15 cellular contexts compared by ENCODE assay signal in the genomic region with DNA sequence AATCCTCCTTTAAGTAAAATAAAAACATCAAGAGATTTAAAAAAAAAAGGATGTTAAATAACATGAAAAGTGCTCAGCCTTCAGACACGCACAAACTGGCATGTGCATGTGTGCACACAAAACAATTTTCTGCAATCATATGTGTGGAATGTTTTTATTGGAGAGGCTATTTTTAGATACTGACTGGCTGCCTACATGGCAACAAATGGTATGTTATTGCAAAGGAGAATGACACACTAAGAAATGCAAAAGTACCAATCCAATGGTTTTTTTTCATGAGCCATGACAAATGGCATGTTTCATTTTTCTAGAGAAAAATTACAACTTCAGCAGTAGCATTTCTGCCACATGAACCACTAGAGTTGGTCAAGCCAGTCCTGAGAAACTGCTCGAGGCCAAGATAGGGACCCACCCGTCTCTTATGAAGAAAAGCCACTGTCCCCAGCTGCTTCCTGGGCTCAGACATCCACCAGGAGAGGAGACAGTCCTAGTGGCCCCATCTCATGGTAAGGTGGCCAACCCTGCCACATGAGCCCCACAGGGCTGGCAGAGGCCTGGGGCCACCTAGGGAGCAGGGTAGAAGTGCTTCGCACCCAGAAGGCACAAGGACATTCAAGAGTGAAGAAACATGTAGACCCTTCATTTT.
A peak's percentile ranks its signal among the peaks of the same experiment; 100 is the strongest.
DNase-seq lines count a peak whose midpoint lies in the region; ATAC-seq, FAIRE-seq and TF ChIP-seq lines count a peak whose summit lies in the region.
"Had no signal": no experiment of that assay in that cellular context is flagged by ENCODE, and none has a peak within 500 bp of the region (broad histone marks: within the 10 kb centered on the region; RNA-seq: fewer than 3 reads in every experiment).

No MANE protein-coding gene starts in this region.

- FAIRE-seq in kidney (lab: Jason Lieb, UNC), result no peak

- H3K4me3 Mint-ChIP-seq in brain, result peak overlapping the region in 1 of 5 experiments; percentile 35
- no peak overlapping the region for H3K4me3 Mint-ChIP-seq in activated T-cell treated with anti-CD3 and anti-CD28 coated beads, Interleukin-2, amount 50 U/mL, for 72 hours
- H3K4me3 Mint-ChIP-seq: stimulated activated effector memory CD8-positive, alpha-beta T cell treated with anti-CD3 and anti-CD28 coated beads, Interleukin-12 subunit alpha, Interleukin-12 subunit beta, amount 100 ng/mL, for 72 hours had no signal

- H3K36me3 ChIP-seq in kidney (ENCODE audit: control insufficient read depth in 1 of 2, insufficient read depth in 2 of 2, low read length in 2 of 2) (no peaks in the 10 kb centered on the region), thoracic aorta (no peaks in the 10 kb centered on the region)

- peaks cover 26% of the 10 kb centered on the region for H3K36me3 Mint-ChIP-seq in brain
- no peaks in the 10 kb centered on the region for H3K36me3 Mint-ChIP-seq in activated T-cell treated with anti-CD3 and anti-CD28 coated beads, Interleukin-2, amount 50 U/mL, for 72 hours (ENCODE audit: insufficient read depth in 2 of 2)
- H3K36me3 Mint-ChIP-seq: stimulated activated effector memory CD8-positive, alpha-beta T cell treated with anti-CD3 and anti-CD28 coated beads, Interleukin-12 subunit alpha, Interleukin-12 subunit beta, amount 100 ng/mL, for 72 hours had no signal

- no peak for ATAC-seq in thoracic aorta (ENCODE audit: insufficient number of reproducible peaks, low FRiP score, low read depth)
- no peak for ATAC-seq in activated T-cell treated with anti-CD3 and anti-CD28 coated beads, Interleukin-2, amount 50 U/mL, for 72 hours (replicated peaks in 1 of 2)
- ATAC-seq: left lobe of liver; stimulated activated effector memory CD8-positive, alpha-beta T cell treated with anti-CD3 and anti-CD28 coated beads, Interleukin-12 subunit alpha, Interleukin-12 subunit beta, amount 100 ng/mL, for 72 hours had no signal

- H3K9me3 Mint-ChIP-seq in brain, result peaks cover 0 to 8% (median 0%) of the 10 kb centered on the region in 5 experiments
- H3K9me3 Mint-ChIP-seq in activated T-cell treated with anti-CD3 and anti-CD28 coated beads, Interleukin-2, amount 50 U/mL, for 72 hours, result no peaks in the 10 kb centered on the region
- H3K9me3 Mint-ChIP-seq: activated T-helper 2 cell treated with anti-CD3 and anti-CD28 coated beads, Interferon-gamma antibody, Interleukin-2, Interleukin-4, amounts not matched to agents 10 μg/mL and 5 μg/mL and 100 μg/mL, durations not matched to agents 14 hours and 24 hours and 36 hours; stimulated activated effector memory CD8-positive, alpha-beta T cell treated with anti-CD3 and anti-CD28 coated beads, Interleukin-12 subunit alpha, Interleukin-12 subunit beta, amount 100 ng/mL, for 72 hours had no signal

- H3K4me1 ChIP-seq in kidney (ENCODE audit: control insufficient read depth in 1 of 2, insufficient read depth in 1 of 2, low read depth in 1 of 2, low read length in 2 of 2), result peaks cover 0 to 6% of the 10 kb centered on the region in 2 donors
- peaks cover 0 to 15% of the 10 kb centered on the region in 2 donors for H3K4me1 ChIP-seq in thoracic aorta (ENCODE audit: control insufficient read depth in 1 of 2, low read depth in 2 of 2)

- H3K27ac ChIP-seq in kidney (ENCODE audit: low read depth in 2 of 2, low read length in 2 of 2) (peak overlapping the region; percentile 53 to 56), thoracic aorta (peak overlapping the region; percentile 41 to 43)

- H3K9ac ChIP-seq in kidney (ENCODE audit: low read length in 2 of 2), result no peak overlapping the region

- intact Hi-C loops in kidney (cut with DNase I), result no loop called here

- H3K27ac Mint-ChIP-seq in brain, result peak overlapping the region in 4 of 5 experiments; percentile 14 to 89 (median 84)
- no peak overlapping the region for H3K27ac Mint-ChIP-seq in activated T-cell treated with anti-CD3 and anti-CD28 coated beads, Interleukin-2, amount 50 U/mL, for 72 hours
- H3K27ac Mint-ChIP-seq: activated T-helper 2 cell treated with anti-CD3 and anti-CD28 coated beads, Interferon-gamma antibody, Interleukin-2, Interleukin-4, amounts not matched to agents 10 μg/mL and 5 μg/mL and 100 μg/mL, durations not matched to agents 14 hours and 24 hours and 36 hours; stimulated activated effector memory CD8-positive, alpha-beta T cell treated with anti-CD3 and anti-CD28 coated beads, Interleukin-12 subunit alpha, Interleukin-12 subunit beta, amount 100 ng/mL, for 72 hours had no signal

- H3K9me3 ChIP-seq in kidney (ENCODE audit: control insufficient read depth in 1 of 2, low read length in 2 of 2) (no peaks in the 10 kb centered on the region), thoracic aorta (no peaks in the 10 kb centered on the region)

- no peak overlapping the region for H3K4me3 ChIP-seq in kidney (ENCODE audit: low read length in 2 of 2)
- no peak overlapping the region for H3K4me3 ChIP-seq in thoracic aorta

- DNase-seq in HS-27A (ENCODE audit: low read depth), result peak; percentile 56
- no peak for DNase-seq in kidney
- no peak for DNase-seq in thoracic aorta (ENCODE audit: low spot score)
- no peak for DNase-seq in activated T-cell treated with anti-CD3 and anti-CD28 coated beads for 4 hours
- no peak for DNase-seq in CD1c-positive myeloid dendritic cell (ENCODE audit: extremely low spot score)
- no peak for DNase-seq in activated T-cell treated with anti-CD3 and anti-CD28 coated beads, Interleukin-2, amount 50 U/mL, for 72 hours
- no peak for DNase-seq in NCI-H2227 (lab: John Stamatoyannopoulos, UW; ENCODE audit: unreplicated experiment)
- DNase-seq: activated CD4-positive, CD25-positive, alpha-beta regulatory T cell treated with anti-CD3 and anti-CD28 coated beads, Interleukin-2, amount 50 U/mL, for 72 hours; NCI-H1417; occipital lobe; SW 1271 had no signal

- H3K27me3 ChIP-seq in thoracic aorta (replicated peaks; ENCODE audit: insufficient read depth), result no peaks in the 10 kb centered on the region

- TF ChIP-seq CTCF in brain (conservative IDR thresholded peaks at IDR 0.05) (no peak), kidney (IDR thresholded peaks at IDR 0.05; ENCODE audit: borderline replicate concordance, extremely low read depth, insufficient read depth) (no peak), thoracic aorta (IDR thresholded peaks at IDR 0.05) (no peak)

- H3K4me1 Mint-ChIP-seq in brain, result peaks cover 17% of the 10 kb centered on the region
- H3K4me1 Mint-ChIP-seq in activated T-cell treated with anti-CD3 and anti-CD28 coated beads, Interleukin-2, amount 50 U/mL, for 72 hours (ENCODE audit: low read depth), result no peaks in the 10 kb centered on the region
- H3K4me1 Mint-ChIP-seq: stimulated activated effector memory CD8-positive, alpha-beta T cell treated with anti-CD3 and anti-CD28 coated beads, Interleukin-12 subunit alpha, Interleukin-12 subunit beta, amount 100 ng/mL, for 72 hours had no signal

- H3K27me3 Mint-ChIP-seq in brain, result no peaks in the 10 kb centered on the region
- H3K27me3 Mint-ChIP-seq in activated T-cell treated with anti-CD3 and anti-CD28 coated beads, Interleukin-2, amount 50 U/mL, for 72 hours (ENCODE audit: low read depth), result no peaks in the 10 kb centered on the region
